11 cellular contexts compared by ENCODE assay signal in genomic region chr3:71150293-71150954, GRCh38.
A peak's percentile ranks its signal among the peaks of the same experiment; 100 is the strongest.
DNase-seq lines count a peak whose midpoint lies in the region; TF ChIP-seq lines count a peak whose summit lies in the region.
"Had no signal": no experiment of that assay in that cellular context is flagged by ENCODE, and none has a peak within 500 bp of the region (broad histone marks: within the 10 kb centered on the region; RNA-seq: fewer than 3 reads in every experiment).

No MANE protein-coding gene starts in this region.

- H3K27ac Mint-ChIP-seq in activated CD4-positive, alpha-beta T cell treated with anti-CD3 and anti-CD28 coated beads, Interleukin-2, amount 10 ng/mL, durations not matched to agents 7 days and 5 days: peak overlapping the region; percentile 37
- peak overlapping the region; percentile 86 for H3K27ac Mint-ChIP-seq in nephron progenitor cell

- no peaks in the 10 kb centered on the region for H3K4me1 ChIP-seq in thyroid gland

- no peaks in the 10 kb centered on the region for H3K27me3 Mint-ChIP-seq in activated CD4-positive, alpha-beta T cell treated with anti-CD3 and anti-CD28 coated beads, Interleukin-2, amount 10 ng/mL, durations not matched to agents 7 days and 5 days
- no peaks in the 10 kb centered on the region for H3K27me3 Mint-ChIP-seq in nephron progenitor cell (ENCODE audit: low read depth, poor library complexity)

- H3K4me1 Mint-ChIP-seq in activated CD4-positive, alpha-beta T cell treated with anti-CD3 and anti-CD28 coated beads, Interleukin-2, amount 10 ng/mL, durations not matched to agents 7 days and 5 days: peaks cover 13% of the 10 kb centered on the region
- H3K4me1 Mint-ChIP-seq in nephron progenitor cell: peaks cover 77% of the 10 kb centered on the region

- H3K36me3 ChIP-seq in thyroid gland: no peaks in the 10 kb centered on the region

- H3K4me3 Mint-ChIP-seq in activated CD4-positive, alpha-beta T cell treated with anti-CD3 and anti-CD28 coated beads, Interleukin-2, amount 10 ng/mL, durations not matched to agents 7 days and 5 days: no peak overlapping the region
- no peak overlapping the region for H3K4me3 Mint-ChIP-seq in nephron progenitor cell

- 79 to 84% methylated on average over 10 of the region's 10 CpGs for WGBS in thyroid gland, 2 donors

- no peaks in the 10 kb centered on the region for H3K27me3 ChIP-seq in thyroid gland

- TF ChIP-seq CTCF in nephron progenitor cell (IDR thresholded peaks at IDR 0.05) (no peak), thyroid gland (IDR thresholded peaks at IDR 0.05) (no peak)

- no peak overlapping the region for H3K4me3 ChIP-seq in thyroid gland (replicated peaks in 1 of 3)

- intact Hi-C loops in thyroid gland (cut with DNase I): no loop called here

- no peaks in the 10 kb centered on the region for H3K9me3 ChIP-seq in thyroid gland

- H3K27ac ChIP-seq in thyroid gland: no peak overlapping the region

- no peak for DNase-seq in activated CD4-positive, alpha-beta T cell treated with anti-CD3 and anti-CD28 coated beads, Interleukin-2, amount 10 ng/mL, durations not matched to agents 7 days and 5 days
- DNase-seq in activated CD4-positive, alpha-beta T cell treated with anti-CD3 and anti-CD28 coated beads, Interleukin-2, amount 50 U/mL, for 1 hour: no peak
- DNase-seq in HEK293T (ENCODE audit: extremely low spot score) (no peak), RPMI7951 (ENCODE audit: low read depth) (peak; percentile 16), nephron progenitor cell (no peak), amygdala (lab: John Stamatoyannopoulos, UW) (no peak), thyroid gland (no peak), germinal center (ENCODE audit: low spot score) (no peak)
- DNase-seq: effector CD8-positive, alpha-beta T cell; GOT3; NCI-H2227 treated with DMSO at 0.1 percent for 48 hours had no signal

- no peaks in the 10 kb centered on the region for H3K36me3 Mint-ChIP-seq in activated CD4-positive, alpha-beta T cell treated with anti-CD3 and anti-CD28 coated beads, Interleukin-2, amount 10 ng/mL, durations not matched to agents 7 days and 5 days (ENCODE audit: low read depth)
- peaks cover 4% of the 10 kb centered on the region for H3K36me3 Mint-ChIP-seq in nephron progenitor cell (ENCODE audit: low read depth)

- H3K9me3 Mint-ChIP-seq in activated CD4-positive, alpha-beta T cell treated with anti-CD3 and anti-CD28 coated beads, Interleukin-2, amount 10 ng/mL, durations not matched to agents 7 days and 5 days: no peaks in the 10 kb centered on the region
- no peaks in the 10 kb centered on the region for H3K9me3 Mint-ChIP-seq in nephron progenitor cell

- no peak for TF ChIP-seq POLR2A in thyroid gland (IDR thresholded peaks at IDR 0.05)

- CTCF ChIA-PET in activated CD4-positive, alpha-beta T cell treated with anti-CD3 and anti-CD28 coated beads, Interleukin-2, amount 10 ng/mL, durations not matched to agents 7 days and 5 days (lab: Charles Lee): no interaction called here
- CTCF ChIA-PET in HEK293T (lab: Yijun Ruan, JAX): no interaction called here

- POLR2A ChIA-PET in activated CD4-positive, alpha-beta T cell treated with anti-CD3 and anti-CD28 coated beads, Interleukin-2, amount 10 ng/mL, durations not matched to agents 7 days and 5 days (lab: Charles Lee): no interaction called here
- POLR2A ChIA-PET in HEK293T (lab: Yijun Ruan, JAX): no interaction called here

TF ChIP-seq in HEK293T, 16 proteins besides CTCF, POLR2A, EP300 and RAD21:
- TF ChIP-seq L3MBTL2 (conservative IDR thresholded peaks at IDR 0.05) (no peak), ZNF384 (IDR thresholded peaks at IDR 0.05) (0 out of 2 replicates have a peak, but pooled peaks have one; percentile 25)
